In the genomic region with DNA sequence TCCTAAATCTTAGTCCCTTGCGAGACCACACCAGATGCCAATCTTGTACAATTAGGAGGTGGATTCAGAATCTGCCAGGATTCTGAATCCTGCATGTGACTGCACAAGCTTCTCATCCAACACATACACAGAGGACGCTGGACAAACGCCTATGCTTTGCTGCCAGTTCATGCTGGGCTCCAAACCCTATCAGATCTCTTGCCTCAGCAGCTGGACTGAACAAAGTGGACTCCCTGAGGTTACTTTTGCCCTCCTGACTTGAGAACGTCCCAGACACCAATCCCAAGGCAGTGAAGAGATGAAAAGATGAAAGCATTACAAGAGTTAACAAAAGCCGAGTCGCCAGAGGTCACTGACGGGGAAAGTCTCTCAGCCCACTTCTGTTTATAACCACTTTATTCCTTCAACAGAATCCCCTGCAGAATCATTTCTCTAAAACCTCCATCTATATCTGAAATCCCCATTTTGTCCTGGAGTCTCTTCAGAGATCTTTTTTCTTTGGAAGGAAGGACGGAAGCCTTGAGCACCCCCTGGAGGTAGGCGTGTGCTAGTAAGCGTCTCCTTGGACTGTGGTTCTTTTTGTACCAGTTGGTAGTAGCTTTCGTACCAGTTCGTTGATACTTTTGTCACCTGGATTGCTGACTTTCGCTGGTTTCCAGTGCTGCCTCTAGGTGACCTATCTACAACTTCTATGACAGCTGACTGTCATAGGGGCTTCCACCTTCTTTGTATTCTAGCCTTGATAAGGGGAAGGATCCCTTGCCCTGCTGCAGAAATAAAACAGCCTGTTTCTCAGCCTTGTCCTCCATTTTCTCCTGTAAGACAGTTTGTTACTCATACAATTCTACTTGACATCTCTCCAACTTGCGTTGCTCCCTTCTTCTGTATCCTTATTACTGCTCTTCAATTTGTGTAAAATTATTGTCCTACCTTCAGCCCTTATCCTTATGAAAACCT, we compare ENCODE assay signal across 8 cellular contexts. TPM values are rescaled to one million over a fixed set of nuclear protein-coding genes. Genes with fewer than 3 reads are reported as not detected.
A peak's percentile ranks its signal among the peaks of the same experiment; 100 is the strongest.
DNase-seq lines count a peak whose midpoint lies in the region; ATAC-seq, FAIRE-seq and TF ChIP-seq lines count a peak whose summit lies in the region.

No MANE protein-coding gene starts in this region.

- TF ChIP-seq CTCF in gastroesophageal sphincter (IDR thresholded peaks at IDR 0.05) (peak; percentile 86 to 92 (median 90)), ovary (IDR thresholded peaks at IDR 0.05) (peak; percentile 71 to 85 (median 74)), tibial nerve (IDR thresholded peaks at IDR 0.05) (peak; percentile 81 to 88 (median 84))

- TF ChIP-seq POLR2A in gastroesophageal sphincter (IDR thresholded peaks at IDR 0.05) (no peak), ovary (IDR thresholded peaks at IDR 0.05) (no peak), tibial nerve (IDR thresholded peaks at IDR 0.05) (no peak)

- H3K4me3 ChIP-seq in Jurkat, Clone E6-1 (ENCODE audit: low read length) = peak overlapping the region; percentile 17; the same call in 1 of the 2 replicates
- H3K4me3 ChIP-seq in gastroesophageal sphincter (peak overlapping the region; percentile 33 to 34), ovary (no peak overlapping the region), tibial nerve (peak overlapping the region in 2 of 4 donors; percentile 22 to 28)

- H3K27ac ChIP-seq in gastroesophageal sphincter (no peak overlapping the region), ovary (no peak overlapping the region), tibial nerve (peak overlapping the region in 1 of 4 donors; percentile 11)

- peak; percentile 45 for FAIRE-seq in RCC 7860 (lab: Jason Lieb, UNC)

- TF ChIP-seq EP300 in gastroesophageal sphincter (IDR thresholded peaks at IDR 0.05) (no peak), ovary (IDR thresholded peaks at IDR 0.05) (no peak), tibial nerve (IDR thresholded peaks at IDR 0.05) (no peak)

- intact Hi-C loops in ovary (cut with DNase I) = loop anchor here in 3 of 4 donors (5.0 to 10.0 kb wide), 3 partner anchors 276 to 364 kb away; a partner anchor contains a TSS

- H3K4me1 ChIP-seq in gastroesophageal sphincter (peaks cover 0 to 13% (median 2%) of the 10 kb centered on the region in 3 donors), ovary (ENCODE audit: insufficient read depth) (no peaks in the 10 kb centered on the region), tibial nerve (peaks cover 0 to 12% (median 9%) of the 10 kb centered on the region in 4 donors)

- 15 to 40% methylated on average over 3 to 13 of the region's 14 CpGs for WGBS in gastroesophageal sphincter (ENCODE audit: low coverage in 1 of 2), 2 donors
- 32 to 39% (median 38%) methylated on average over 14 of the region's 14 CpGs for WGBS in ovary, 3 donors
- 17 to 25% methylated on average over 14 of the region's 14 CpGs for WGBS in tibial nerve, 2 donors

- H3K27me3 ChIP-seq in gastroesophageal sphincter (no peaks in the 10 kb centered on the region), ovary (no peaks in the 10 kb centered on the region), tibial nerve (no peaks in the 10 kb centered on the region)

- DNase-seq in DMS114 treated with DMSO at 0.1 percent for 48 hours (lab: John Stamatoyannopoulos, UW; ENCODE audit: unreplicated experiment) = peak; percentile 68
- DNase-seq in Jurkat, Clone E6-1 (ENCODE audit: low read depth, low spot score) = peak; percentile 44
- peak; percentile 60 for DNase-seq in RCC 7860 (ENCODE audit: low spot score)
- DNase-seq in activated effector memory CD4-positive, alpha-beta T cell treated with Interleukin-2 at 50 U/mL for 16 hours = peak; percentile 27
- DNase-seq in ovary = peak; percentile 59 to 78 (median 77)
- DNase-seq in tibial nerve (ENCODE audit: low spot score in 2 of 2) = peak; percentile 30 to 59

- H3K9me3 ChIP-seq in gastroesophageal sphincter (no peaks in the 10 kb centered on the region), ovary (no peaks in the 10 kb centered on the region), tibial nerve (no peaks in the 10 kb centered on the region)

- peak; percentile 47 for ATAC-seq in GM21528 (IDR thresholded peaks at IDR 0.05; ENCODE audit: low FRiP score, unreplicated experiment)
- ATAC-seq in gastroesophageal sphincter = peak; percentile 89

- no peaks in the 10 kb centered on the region for H3K36me3 ChIP-seq in gastroesophageal sphincter
- H3K36me3 ChIP-seq in ovary = no peaks in the 10 kb centered on the region
- H3K36me3 ChIP-seq in tibial nerve = no peaks in the 10 kb centered on the region

RNA-seq across cellular contexts. Expression of a gene that starts 26.1 kb away (rescaled TPM):
- 34.5 TPM for polyA plus RNA-seq in Jurkat, Clone E6-1 (2012; ENCODE audit: insufficient read depth, insufficient read length)
- total RNA-seq in gastroesophageal sphincter = 10 to 100 TPM; 11.7 to 27.1 (median 16.6) TPM
- 10 to 100 TPM; 16.2 to 29.4 (median 17.4) TPM for total RNA-seq in ovary
- polyA plus RNA-seq in ovary = 10 to 100 TPM; 17.0 to 17.2 TPM
- total RNA-seq in tibial nerve = 10 to 100 TPM; 13.3 to 18.4 (median 16.7) TPM

Comparison
In these comparisons a context has a peak if more than half of its experiments do, and no peak if none do; other contexts are left out.
1. DNase-seq: peak in every context shown above with its lines; median percentile 77 in ovary; 68 in DMS114 treated with DMSO at 0.1 percent for 48 hours; 60 in RCC 7860; 44 in tibial nerve; 44 in Jurkat, Clone E6-1; 27 in activated effector memory CD4-positive, alpha-beta T cell treated with Interleukin-2 at 50 U/mL for 16 hours.